ENCODE assay signal across 1 cellular context in genomic region chr16:67151431-67152097, GRCh38.
TF ChIP-seq lines count a peak whose summit lies in the region.

No MANE protein-coding gene starts in this region.

TF ChIP-seq in GM12878, 131 proteins besides CTCF, POLR2A, EP300 and RAD21:
- TF ChIP-seq ELK1 (IDR thresholded peaks at IDR 0.05; ENCODE audit: low read depth, low read length) = no peak
- TF ChIP-seq POU2F2 (IDR thresholded peaks at IDR 0.05; ENCODE audit: borderline replicate concordance, low read depth, low read length) = no peak
- TF ChIP-seq NFXL1 (IDR thresholded peaks at IDR 0.05; ENCODE audit: borderline replicate concordance) = no peak
- TF ChIP-seq, protein P1, sequence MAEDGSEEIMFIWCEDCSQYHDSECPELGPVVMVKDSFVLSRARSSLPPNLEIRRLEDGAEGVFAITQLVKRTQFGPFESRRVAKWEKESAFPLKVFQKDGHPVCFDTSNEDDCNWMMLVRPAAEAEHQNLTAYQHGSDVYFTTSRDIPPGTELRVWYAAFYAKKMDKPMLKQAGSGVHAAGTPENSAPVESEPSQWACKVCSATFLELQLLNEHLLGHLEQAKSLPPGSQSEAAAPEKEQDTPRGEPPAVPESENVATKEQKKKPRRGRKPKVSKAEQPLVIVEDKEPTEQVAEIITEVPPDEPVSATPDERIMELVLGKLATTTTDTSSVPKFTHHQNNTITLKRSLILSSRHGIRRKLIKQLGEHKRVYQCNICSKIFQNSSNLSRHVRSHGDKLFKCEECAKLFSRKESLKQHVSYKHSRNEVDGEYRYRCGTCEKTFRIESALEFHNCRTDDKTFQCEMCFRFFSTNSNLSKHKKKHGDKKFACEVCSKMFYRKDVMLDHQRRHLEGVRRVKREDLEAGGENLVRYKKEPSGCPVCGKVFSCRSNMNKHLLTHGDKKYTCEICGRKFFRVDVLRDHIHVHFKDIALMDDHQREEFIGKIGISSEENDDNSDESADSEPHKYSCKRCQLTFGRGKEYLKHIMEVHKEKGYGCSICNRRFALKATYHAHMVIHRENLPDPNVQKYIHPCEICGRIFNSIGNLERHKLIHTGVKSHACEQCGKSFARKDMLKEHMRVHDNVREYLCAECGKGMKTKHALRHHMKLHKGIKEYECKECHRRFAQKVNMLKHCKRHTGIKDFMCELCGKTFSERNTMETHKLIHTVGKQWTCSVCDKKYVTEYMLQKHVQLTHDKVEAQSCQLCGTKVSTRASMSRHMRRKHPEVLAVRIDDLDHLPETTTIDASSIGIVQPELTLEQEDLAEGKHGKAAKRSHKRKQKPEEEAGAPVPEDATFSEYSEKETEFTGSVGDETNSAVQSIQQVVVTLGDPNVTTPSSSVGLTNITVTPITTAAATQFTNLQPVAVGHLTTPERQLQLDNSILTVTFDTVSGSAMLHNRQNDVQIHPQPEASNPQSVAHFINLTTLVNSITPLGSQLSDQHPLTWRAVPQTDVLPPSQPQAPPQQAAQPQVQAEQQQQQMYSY (CRISPR knock-in tag; IDR thresholded peaks at IDR 0.05) = no peak
- no peak for TF ChIP-seq CUX1 (IDR thresholded peaks at IDR 0.05; ENCODE audit: insufficient replicate concordance, low read depth, low read length)
- TF ChIP-seq, protein P2, sequence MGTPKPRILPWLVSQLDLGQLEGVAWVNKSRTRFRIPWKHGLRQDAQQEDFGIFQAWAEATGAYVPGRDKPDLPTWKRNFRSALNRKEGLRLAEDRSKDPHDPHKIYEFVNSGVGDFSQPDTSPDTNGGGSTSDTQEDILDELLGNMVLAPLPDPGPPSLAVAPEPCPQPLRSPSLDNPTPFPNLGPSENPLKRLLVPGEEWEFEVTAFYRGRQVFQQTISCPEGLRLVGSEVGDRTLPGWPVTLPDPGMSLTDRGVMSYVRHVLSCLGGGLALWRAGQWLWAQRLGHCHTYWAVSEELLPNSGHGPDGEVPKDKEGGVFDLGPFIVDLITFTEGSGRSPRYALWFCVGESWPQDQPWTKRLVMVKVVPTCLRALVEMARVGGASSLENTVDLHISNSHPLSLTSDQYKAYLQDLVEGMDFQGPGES (IDR thresholded peaks at IDR 0.05) = no peak
- no peak for TF ChIP-seq IRF5 (IDR thresholded peaks at IDR 0.05; ENCODE audit: borderline replicate concordance)
- no peak for TF ChIP-seq DPF2 (IDR thresholded peaks at IDR 0.05)
- no peak for TF ChIP-seq SUPT20H (IDR thresholded peaks at IDR 0.05; ENCODE audit: borderline replicate concordance, control insufficient read depth, low read depth, low read length)
